12 cellular contexts compared by ENCODE assay signal in the genomic region with DNA sequence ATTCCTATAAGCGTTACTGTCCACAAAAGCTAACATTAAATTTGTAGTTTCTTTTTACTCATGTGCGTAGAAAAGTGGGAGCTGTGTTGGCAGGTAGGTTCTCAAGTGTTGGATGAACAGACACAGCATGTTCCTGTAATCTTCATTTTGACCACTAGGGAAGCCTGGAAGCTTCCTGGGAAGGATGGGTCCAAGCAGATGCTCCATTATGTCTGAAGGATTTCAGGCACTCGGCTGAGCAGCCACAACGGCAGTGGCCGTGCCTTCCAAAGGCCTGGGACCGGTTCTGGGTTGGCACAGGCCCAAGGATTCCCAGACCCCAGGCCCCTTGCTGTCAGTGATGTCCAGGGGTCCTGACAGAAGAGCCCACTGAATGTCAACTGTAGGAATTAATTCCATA.
DNase-seq lines count a peak whose midpoint lies in the region; ATAC-seq and TF ChIP-seq lines count a peak whose summit lies in the region.
"Had no signal": no experiment of that assay in that cellular context is flagged by ENCODE, and none has a peak within 500 bp of the region (broad histone marks: within the 10 kb centered on the region; RNA-seq: fewer than 3 reads in every experiment).

No MANE protein-coding gene starts in this region.

- no peaks in the 10 kb centered on the region for H3K27me3 ChIP-seq in psoas muscle (ENCODE audit: insufficient read depth in 3 of 3, low read length in 2 of 3)

- no peak for ATAC-seq in psoas muscle
- no peak for ATAC-seq in HG03439 (IDR thresholded peaks at IDR 0.05; ENCODE audit: unreplicated experiment)

- no peak overlapping the region for H3K4me3 ChIP-seq in choroid plexus epithelial cell (ENCODE audit: low read depth, low read length)
- H3K4me3 ChIP-seq in psoas muscle = no peak overlapping the region

- peaks cover 5% of the 10 kb centered on the region for H3K4me1 ChIP-seq in psoas muscle

- intact Hi-C loops in psoas muscle (cut with DNase I) = no loop called here

- 84 to 88% (median 86%) methylated on average over 6 of the region's 6 CpGs for WGBS in psoas muscle, 3 donors

- no peaks in the 10 kb centered on the region for H3K36me3 ChIP-seq in psoas muscle (ENCODE audit: insufficient read depth in 1 of 2, low read depth in 1 of 2)

- DNase-seq in NCI-H524 treated with DMSO at 0.1 percent for 48 hours (lab: John Stamatoyannopoulos, UW) (peak; percentile 1), choroid plexus epithelial cell (ENCODE audit: low read depth) (no peak), psoas muscle (no peak), GF-D8 (lab: John Stamatoyannopoulos, UW) (no peak)
- DNase-seq in stimulated activated CD4-positive, alpha-beta T cell treated with anti-CD3 and anti-CD28 coated beads, Interleukin-2, amount 100 ng/mL, for 48 hours = no peak
- DNase-seq: activated CD4-positive, alpha-beta T cell treated with anti-CD3 and anti-CD28 coated beads, Interleukin-2, amount 10 ng/mL, durations not matched to agents 7 days and 5 days; DMS79 treated with DMSO at 0.1 percent for 48 hours; mesenchymal stem cell; NCI-H510A; stimulated activated CD4-positive, alpha-beta T cell treated with anti-CD3 and anti-CD28 coated beads, Interleukin-4, amount 100 ng/mL, for 4 hours had no signal

- H3K9me3 ChIP-seq in psoas muscle = no peaks in the 10 kb centered on the region

- TF ChIP-seq CTCF in GM12872 (IDR thresholded peaks at IDR 0.05; ENCODE audit: insufficient read depth, low read depth, low read length) (peak; percentile 26; the same call in 2 of the 3 replicates), choroid plexus epithelial cell (conservative IDR thresholded peaks at IDR 0.05; ENCODE audit: low read depth, low read length) (peak; percentile 40), psoas muscle (IDR thresholded peaks at IDR 0.05) (peak; percentile 6)

- no peak overlapping the region for H3K27ac ChIP-seq in psoas muscle
